9 cellular contexts compared by ENCODE assay signal in the genomic region with DNA sequence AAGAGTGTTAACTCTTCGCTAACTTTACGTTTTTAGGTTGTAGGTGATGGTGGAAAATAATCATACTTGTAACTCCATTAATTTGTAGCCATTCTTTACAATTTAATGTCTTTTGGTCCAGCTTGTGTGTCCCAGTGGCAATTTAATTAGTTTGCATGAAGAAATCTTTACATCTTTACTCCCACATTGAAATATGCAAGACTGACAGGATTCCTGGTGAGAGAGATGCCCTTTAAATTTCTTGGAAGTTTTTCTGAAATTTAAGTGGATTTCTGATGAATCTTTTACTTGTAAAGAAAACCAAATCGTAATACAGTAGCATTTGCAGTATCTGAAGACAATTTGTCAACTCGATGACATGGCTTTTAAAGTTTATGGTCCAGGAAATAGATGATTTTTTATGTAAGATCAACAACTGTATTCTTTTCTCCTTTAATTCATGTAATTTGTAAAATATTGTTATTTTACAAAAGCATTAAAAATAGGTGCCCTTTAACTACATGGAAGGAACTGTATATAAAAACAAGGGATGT. TPM values are rescaled to one million over a fixed set of nuclear protein-coding genes. Genes with fewer than 3 reads are reported as not detected.
DNase-seq lines count a peak whose midpoint lies in the region; ATAC-seq and TF ChIP-seq lines count a peak whose summit lies in the region.
"Had no signal": no experiment of that assay in that cellular context is flagged by ENCODE, and none has a peak within 500 bp of the region (broad histone marks: within the 10 kb centered on the region; RNA-seq: fewer than 3 reads in every experiment).

No MANE protein-coding gene starts in this region.

- H3K23ac ChIP-seq in H9 (ENCODE audit: insufficient read length, low read depth, low read length), result no peak overlapping the region

- no peak overlapping the region for H2AFZ ChIP-seq in H9 (ENCODE audit: low read length)

- TF ChIP-seq POLR2A in sigmoid colon (IDR thresholded peaks at IDR 0.05) (no peak), vagina (IDR thresholded peaks at IDR 0.05) (no peak)

- H3K4me1 Mint-ChIP-seq in H9 (peaks cover 62 to 67% of the 10 kb centered on the region in 2 experiments), T-helper 17 cell (peaks cover 20% of the 10 kb centered on the region)

- no peaks in the 10 kb centered on the region for H3K79me1 ChIP-seq in H9 (ENCODE audit: insufficient read depth, low read depth, low read length, poor library complexity, severe bottlenecking)

- H3K4ac ChIP-seq in H9 (ENCODE audit: low read depth, low read length), result no peak overlapping the region

- peaks cover 47% of the 10 kb centered on the region for H3K79me2 ChIP-seq in H9 (ENCODE audit: insufficient read depth, low read length)

- H3K27me3 ChIP-seq in H9 (ENCODE audit: insufficient read depth, low read length) (no peaks in the 10 kb centered on the region), sigmoid colon (no peaks in the 10 kb centered on the region), vagina (no peaks in the 10 kb centered on the region)

- no peak overlapping the region for H2BK20ac ChIP-seq in H9 (ENCODE audit: low read depth, low read length, poor library complexity, severe bottlenecking)

- H4K8ac ChIP-seq in H9 (replicated peaks; ENCODE audit: insufficient read length, low read depth, low read length), result no peak overlapping the region

- no peak for TF ChIP-seq EP300 in sigmoid colon (IDR thresholded peaks at IDR 0.05)

- no peak for ATAC-seq in T-helper 17 cell

- no peak for TF ChIP-seq CTCF in H9 (conservative IDR thresholded peaks at IDR 0.05)
- TF ChIP-seq CTCF in fibroblast of pulmonary artery (IDR thresholded peaks at IDR 0.05; ENCODE audit: low read length, missing control alignments), result no peak
- TF ChIP-seq CTCF in sigmoid colon (IDR thresholded peaks at IDR 0.05), result no peak
- TF ChIP-seq CTCF in vagina (IDR thresholded peaks at IDR 0.05), result no peak

- intact Hi-C loops in sigmoid colon (cut with DNase I) (loop anchor here (10.0 kb wide), 3 partner anchors 226 to 1246 kb away; partner anchors contain the start of gene VPS4B), vagina (cut with DNase I) (loop anchor here (5.0 to 10.0 kb wide), 3 partner anchors 134 to 281 kb away; partner anchors contain the start of gene ZCCHC2)

- H2BK15ac ChIP-seq in H9 (ENCODE audit: low read depth, low read length), result no peak overlapping the region

- WGBS in H9 (ENCODE audit: extremely low coverage, insufficient read length, low lambda C conversion rate), result no CpG with 5 or more reads among the region's 4 CpGs
- 18 to 46% methylated on average over 4 of the region's 4 CpGs for WGBS in sigmoid colon, 2 donors

- H3K27ac ChIP-seq in H9 (ENCODE audit: insufficient read length, low read depth, low read length) (no peak overlapping the region), sigmoid colon (peak overlapping the region in 1 of 4 donors; percentile 96), vagina (no peak overlapping the region)

- no peaks in the 10 kb centered on the region for H3K9me3 ChIP-seq in H9 (ENCODE audit: control insufficient read depth, low read depth, low read length)
- no peaks in the 10 kb centered on the region for H3K9me3 ChIP-seq in T-helper 17 cell (ENCODE audit: control insufficient read depth, low read length, poor library complexity, severe bottlenecking)
- H3K9me3 ChIP-seq in sigmoid colon, result no peaks in the 10 kb centered on the region
- H3K9me3 ChIP-seq in vagina, result no peaks in the 10 kb centered on the region

- DNase-seq in H9 (no peak), T-helper 17 cell (no peak), fibroblast of pulmonary artery (ENCODE audit: low read depth) (no peak), sigmoid colon (no peak), SIG-M5 treated with dmso at 0.1 percent for 504 hours (lab: John Stamatoyannopoulos, UW; ENCODE audit: unreplicated experiment) (no peak), vagina (ENCODE audit: extremely low spot score in 2 of 2) (no peak), HK-2 (ENCODE audit: unreplicated experiment) (no peak)
- DNase-seq in effector CD4-positive, alpha-beta T cell, result no peak
- DNase-seq: activated CD4-positive, CD25-positive, alpha-beta regulatory T cell had no signal

- no peak overlapping the region for H3T11ph ChIP-seq in H9 (ENCODE audit: low read length)

- H3K4me2 ChIP-seq in H9 (ENCODE audit: insufficient read depth, insufficient read length, low read length), result peak overlapping the region; percentile 95

- no peak overlapping the region for H2AK5ac ChIP-seq in H9 (ENCODE audit: insufficient read length, low read length)

- H3K56ac ChIP-seq in H9 (ENCODE audit: insufficient read length, low read depth, low read length), result no peak overlapping the region

- no peak overlapping the region for H2BK12ac ChIP-seq in H9 (ENCODE audit: insufficient read length, low read depth, low read length)

- H3K27me3 Mint-ChIP-seq in H9 (ENCODE audit: low read depth) (no peaks in the 10 kb centered on the region), T-helper 17 cell (no peaks in the 10 kb centered on the region)

- no peak overlapping the region for H3K9ac ChIP-seq in H9 (ENCODE audit: extremely low read depth, insufficient read length, low read length)

- H3K4me3 ChIP-seq in fibroblast of pulmonary artery (replicated peaks; ENCODE audit: low read depth, low read length) (peak overlapping the region; percentile 61), sigmoid colon (peak overlapping the region; percentile 58 to 88 (median 76)), vagina (peak overlapping the region in 1 of 2 donors; percentile 82)

- H3K18ac ChIP-seq in H9 (ENCODE audit: insufficient read length, low read depth, low read length), result no peak overlapping the region

- H3K4me3 Mint-ChIP-seq in H9, result peak overlapping the region; percentile 82 to 92
- no peak overlapping the region for H3K4me3 Mint-ChIP-seq in T-helper 17 cell

- H4K20me1 ChIP-seq in H9 (ENCODE audit: control insufficient read depth, insufficient read depth, insufficient read length), result no peaks in the 10 kb centered on the region

- H3K27ac Mint-ChIP-seq in H9, result no peak overlapping the region
- peak overlapping the region; percentile 51 for H3K27ac Mint-ChIP-seq in T-helper 17 cell

- no peak overlapping the region for H4K5ac ChIP-seq in H9 (ENCODE audit: insufficient read length, low read depth, low read length)

- no peaks in the 10 kb centered on the region for H3K36me3 ChIP-seq in sigmoid colon
- H3K36me3 ChIP-seq in vagina, result no peaks in the 10 kb centered on the region

- H2BK120ac ChIP-seq in H9 (ENCODE audit: low read depth, low read length, poor library complexity, severe bottlenecking), result no peak overlapping the region

- H3K9me3 Mint-ChIP-seq in H9, result no peaks in the 10 kb centered on the region; a peak in 2 of 5 replicates

- H4K91ac ChIP-seq in H9 (ENCODE audit: insufficient read length, low read depth, low read length), result no peak overlapping the region

- H3K23me2 ChIP-seq in H9 (ENCODE audit: insufficient read length, low read depth, low read length, poor library complexity, severe bottlenecking), result peaks cover 3% of the 10 kb centered on the region

- H3K4me1 ChIP-seq in H9 (ENCODE audit: insufficient read depth, low read length) (peaks cover 2% of the 10 kb centered on the region; the same call in 1 of the 2 replicates), sigmoid colon (peaks cover 0 to 50% (median 39%) of the 10 kb centered on the region in 4 donors), vagina (peaks cover 15% of the 10 kb centered on the region)

- peaks cover 0 to 13% (median 5%) of the 10 kb centered on the region in 3 experiments; a peak in 5 of 7 replicates for H3K36me3 Mint-ChIP-seq in H9 (ENCODE audit: insufficient read depth in 1 of 3, low read depth in 3 of 3)
- H3K36me3 Mint-ChIP-seq in T-helper 17 cell (ENCODE audit: low read depth), result no peaks in the 10 kb centered on the region

- H2BK5ac ChIP-seq in H9 (ENCODE audit: insufficient read length, low read length), result no peak overlapping the region

- H3K14ac ChIP-seq in H9 (ENCODE audit: insufficient read depth, low read length), result no peak overlapping the region

RNA-seq across cellular contexts. Expression of gene PHLPP1, which starts 3.0 kb away (rescaled TPM):
- total RNA-seq in H9 (2021) (38.8 and 39.9 TPM in 2 replicates), T-helper 17 cell (10 to 100 TPM in 1 of 2 donors, 1 to 10 TPM in 1; 9.0 to 10.8 TPM), sigmoid colon (10 to 100 TPM in 1 of 4 donors, 1 to 10 TPM in 3; 7.1 to 18.6 (median 8.6) TPM), vagina (20.6 TPM)
- polyA plus RNA-seq in sigmoid colon, result 1 to 10 TPM; 4.2 to 4.7 (median 4.2) TPM
